ENCODE assay signal across 17 cellular contexts in genomic region chr1:41884256-41885240, GRCh38. TPM values are rescaled to one million over a fixed set of nuclear protein-coding genes. Genes with fewer than 3 reads are reported as not detected.
A peak's percentile ranks its signal among the peaks of the same experiment; 100 is the strongest.
DNase-seq lines count a peak whose midpoint lies in the region; ATAC-seq, FAIRE-seq and TF ChIP-seq lines count a peak whose summit lies in the region.
"Had no signal": no experiment of that assay in that cellular context is flagged by ENCODE, and none has a peak within 500 bp of the region (broad histone marks: within the 10 kb centered on the region; RNA-seq: fewer than 3 reads in every experiment).

No MANE protein-coding gene starts in this region.

- H3K4me1 ChIP-seq in left ventricle myocardium inferior = peaks cover 58% of the 10 kb centered on the region
- peaks cover 0 to 54% (median 23%) of the 10 kb centered on the region in 12 donors for H3K4me1 ChIP-seq in heart left ventricle

- 62 to 85% (median 69%) methylated on average over 8 to 9 of the region's 9 CpGs for WGBS in heart left ventricle, 4 donors

- no peaks in the 10 kb centered on the region for H3K9me3 Mint-ChIP-seq in WTC11
- H3K9me3 Mint-ChIP-seq: HFFc6 had no signal

- H3K27ac Mint-ChIP-seq in WTC11 = no peak overlapping the region
- H3K27ac Mint-ChIP-seq: HFFc6 had no signal

- H3K36me3 ChIP-seq in left ventricle myocardium inferior (no peaks in the 10 kb centered on the region), heart left ventricle (no peaks in the 10 kb centered on the region)
- H3K36me3 ChIP-seq: MG63 had no signal

- H3K4me1 Mint-ChIP-seq in WTC11 = peaks cover 10% of the 10 kb centered on the region

- no peaks in the 10 kb centered on the region for H3K9me3 ChIP-seq in left ventricle myocardium inferior (replicated peaks)
- H3K9me3 ChIP-seq in heart left ventricle = no peaks in the 10 kb centered on the region
- H3K9me3 ChIP-seq: MG63, SK-N-SH had no signal

- intact Hi-C loops in left ventricle myocardium inferior (cut with micrococcal nuclease) (no loop called here), heart left ventricle (cut with DNase I) (loop anchor here in 2 of 10 donors (5.0 kb wide), 2 partner anchors 33 to 72 kb away; partner anchors contain the start of gene HIVEP3 (in 1 of the 2))

- TF ChIP-seq POLR2A in heart left ventricle (IDR thresholded peaks at IDR 0.05) = no peak

- H3K27me3 Mint-ChIP-seq in WTC11 (ENCODE audit: low read depth) = no peaks in the 10 kb centered on the region

- no peaks in the 10 kb centered on the region for H3K27me3 ChIP-seq in left ventricle myocardium inferior (ENCODE audit: low read depth)
- no peaks in the 10 kb centered on the region for H3K27me3 ChIP-seq in heart left ventricle
- H3K27me3 ChIP-seq: MG63 had no signal

- H3K4me3 Mint-ChIP-seq in WTC11 = no peak overlapping the region
- H3K4me3 Mint-ChIP-seq: HFFc6 had no signal

- FAIRE-seq in urothelium cell line (lab: Jason Lieb, UNC) = peak; percentile 35
- FAIRE-seq: GM12892, H54 had no signal

- no peak for DNase-seq in left ventricle myocardium inferior
- DNase-seq in heart left ventricle = no peak
- no peak for DNase-seq in WTC11 (ENCODE audit: low spot score)
- peak; percentile 49 for DNase-seq in islet precursor cell
- DNase-seq in urothelium cell line (ENCODE audit: low spot score) = no peak
- DNase-seq in nucleus accumbens (lab: John Stamatoyannopoulos, UW) = no peak
- no peak for DNase-seq in NCI-H510A (lab: John Stamatoyannopoulos, UW)
- DNase-seq in pons (ENCODE audit: low spot score) = no peak
- DNase-seq: HFFc6, MG63, NCI-H1105, NCI-H187, PC-9, SK-N-SH had no signal

- H3K27ac ChIP-seq in left ventricle myocardium inferior (replicated peaks) (peak overlapping the region; percentile 87), heart left ventricle (peak overlapping the region in 6 of 12 donors; percentile 52 to 70 (median 66))
- H3K27ac ChIP-seq: KMS-11, PC-9 had no signal

- no peaks in the 10 kb centered on the region for H3K36me3 Mint-ChIP-seq in WTC11

- no peak overlapping the region for H3K4me3 ChIP-seq in left ventricle myocardium inferior
- H3K4me3 ChIP-seq in heart left ventricle = no peak overlapping the region
- H3K4me3 ChIP-seq: MG63, PC-9 had no signal

- TF ChIP-seq CTCF in left ventricle myocardium inferior (IDR thresholded peaks at IDR 0.05; ENCODE audit: borderline replicate concordance) (no peak), heart left ventricle (IDR thresholded peaks at IDR 0.05) (no peak), WTC11 (IDR thresholded peaks at IDR 0.05) (no peak)

- CTCF ChIA-PET in WTC11 (lab: Charles Lee) = no interaction called here

- ATAC-seq in heart left ventricle = no peak
- 0 out of 2 replicates have a peak, but pooled peaks have one; percentile 24 for ATAC-seq in WTC11

- POLR2A ChIA-PET in WTC11 (lab: Charles Lee) = no interaction called here

TF ChIP-seq in WTC11, 78 proteins besides CTCF, POLR2A, EP300 and RAD21 (continues in another document):
- TF ChIP-seq HMGXB4 (CRISPR knock-in tag; IDR thresholded peaks at IDR 0.05) = no peak
- TF ChIP-seq RELA (CRISPR knock-in tag; IDR thresholded peaks at IDR 0.05; ENCODE audit: borderline replicate concordance) = no peak
- TF ChIP-seq, protein P1, sequence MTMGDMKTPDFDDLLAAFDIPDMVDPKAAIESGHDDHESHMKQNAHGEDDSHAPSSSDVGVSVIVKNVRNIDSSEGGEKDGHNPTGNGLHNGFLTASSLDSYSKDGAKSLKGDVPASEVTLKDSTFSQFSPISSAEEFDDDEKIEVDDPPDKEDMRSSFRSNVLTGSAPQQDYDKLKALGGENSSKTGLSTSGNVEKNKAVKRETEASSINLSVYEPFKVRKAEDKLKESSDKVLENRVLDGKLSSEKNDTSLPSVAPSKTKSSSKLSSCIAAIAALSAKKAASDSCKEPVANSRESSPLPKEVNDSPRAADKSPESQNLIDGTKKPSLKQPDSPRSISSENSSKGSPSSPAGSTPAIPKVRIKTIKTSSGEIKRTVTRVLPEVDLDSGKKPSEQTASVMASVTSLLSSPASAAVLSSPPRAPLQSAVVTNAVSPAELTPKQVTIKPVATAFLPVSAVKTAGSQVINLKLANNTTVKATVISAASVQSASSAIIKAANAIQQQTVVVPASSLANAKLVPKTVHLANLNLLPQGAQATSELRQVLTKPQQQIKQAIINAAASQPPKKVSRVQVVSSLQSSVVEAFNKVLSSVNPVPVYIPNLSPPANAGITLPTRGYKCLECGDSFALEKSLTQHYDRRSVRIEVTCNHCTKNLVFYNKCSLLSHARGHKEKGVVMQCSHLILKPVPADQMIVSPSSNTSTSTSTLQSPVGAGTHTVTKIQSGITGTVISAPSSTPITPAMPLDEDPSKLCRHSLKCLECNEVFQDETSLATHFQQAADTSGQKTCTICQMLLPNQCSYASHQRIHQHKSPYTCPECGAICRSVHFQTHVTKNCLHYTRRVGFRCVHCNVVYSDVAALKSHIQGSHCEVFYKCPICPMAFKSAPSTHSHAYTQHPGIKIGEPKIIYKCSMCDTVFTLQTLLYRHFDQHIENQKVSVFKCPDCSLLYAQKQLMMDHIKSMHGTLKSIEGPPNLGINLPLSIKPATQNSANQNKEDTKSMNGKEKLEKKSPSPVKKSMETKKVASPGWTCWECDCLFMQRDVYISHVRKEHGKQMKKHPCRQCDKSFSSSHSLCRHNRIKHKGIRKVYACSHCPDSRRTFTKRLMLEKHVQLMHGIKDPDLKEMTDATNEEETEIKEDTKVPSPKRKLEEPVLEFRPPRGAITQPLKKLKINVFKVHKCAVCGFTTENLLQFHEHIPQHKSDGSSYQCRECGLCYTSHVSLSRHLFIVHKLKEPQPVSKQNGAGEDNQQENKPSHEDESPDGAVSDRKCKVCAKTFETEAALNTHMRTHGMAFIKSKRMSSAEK (CRISPR knock-in tag; IDR thresholded peaks at IDR 0.05; ENCODE audit: borderline replicate concordance) = no peak
- no peak for TF ChIP-seq ZBTB43 (CRISPR knock-in tag; IDR thresholded peaks at IDR 0.05)
- TF ChIP-seq, protein P2, sequence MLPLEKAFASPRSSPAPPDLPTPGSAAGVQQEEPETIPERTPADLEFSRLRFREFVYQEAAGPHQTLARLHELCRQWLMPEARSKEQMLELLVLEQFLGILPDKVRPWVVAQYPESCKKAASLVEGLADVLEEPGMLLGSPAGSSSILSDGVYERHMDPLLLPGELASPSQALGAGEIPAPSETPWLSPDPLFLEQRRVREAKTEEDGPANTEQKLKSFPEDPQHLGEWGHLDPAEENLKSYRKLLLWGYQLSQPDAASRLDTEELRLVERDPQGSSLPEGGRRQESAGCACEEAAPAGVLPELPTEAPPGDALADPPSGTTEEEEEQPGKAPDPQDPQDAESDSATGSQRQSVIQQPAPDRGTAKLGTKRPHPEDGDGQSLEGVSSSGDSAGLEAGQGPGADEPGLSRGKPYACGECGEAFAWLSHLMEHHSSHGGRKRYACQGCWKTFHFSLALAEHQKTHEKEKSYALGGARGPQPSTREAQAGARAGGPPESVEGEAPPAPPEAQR (CRISPR knock-in tag; IDR thresholded peaks at IDR 0.05) = no peak
- no peak for TF ChIP-seq NR2C2 (CRISPR knock-in tag; IDR thresholded peaks at IDR 0.05)
- no peak for TF ChIP-seq SMAD3 (CRISPR knock-in tag; IDR thresholded peaks at IDR 0.05; ENCODE audit: borderline replicate concordance)
- TF ChIP-seq PRRX2 (CRISPR knock-in tag; IDR thresholded peaks at IDR 0.05) = no peak
- TF ChIP-seq TEAD1 (CRISPR knock-in tag; IDR thresholded peaks at IDR 0.05) = no peak
- TF ChIP-seq ZNF281 (CRISPR knock-in tag; IDR thresholded peaks at IDR 0.05) = no peak
- no peak for TF ChIP-seq MYBL2 (CRISPR knock-in tag; IDR thresholded peaks at IDR 0.05)

RNA-seq across cellular contexts. Expression of gene HIVEP3, which starts 34.2 kb away (rescaled TPM):
- total RNA-seq in left ventricle myocardium inferior = 5.7 TPM
- total RNA-seq in heart left ventricle = 10 to 100 TPM in 1 of 9 donors, 1 to 10 TPM in 8; 3.2 to 11.9 (median 5.1) TPM
- polyA plus RNA-seq in heart left ventricle = 1 to 10 TPM; 4.1 TPM
- total RNA-seq in WTC11 (2021) = 0.44 to 0.57 TPM (median 0.55 TPM) in 3 replicates
